Comparison of ENCODE assay signal across 20 cellular contexts in the genomic region with DNA sequence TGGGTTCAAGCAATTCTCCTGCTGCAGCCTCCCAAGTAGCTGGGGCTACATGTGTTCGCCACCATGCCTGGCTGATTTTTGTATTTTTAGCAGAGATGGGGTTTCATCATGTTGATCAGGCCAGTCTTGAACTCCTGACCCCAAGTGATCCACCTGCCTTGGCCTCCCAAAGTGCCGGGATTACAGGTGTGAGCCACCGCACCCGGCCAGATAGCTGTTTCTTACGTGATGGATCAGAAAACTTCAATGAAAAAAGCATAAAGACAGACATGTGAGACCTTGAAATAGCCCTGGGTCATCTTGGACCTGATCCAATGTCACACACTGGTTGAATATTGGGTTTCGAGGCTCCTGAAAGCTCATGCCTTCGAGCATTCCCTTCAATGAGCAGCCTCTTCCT.
DNase-seq lines count a peak whose midpoint lies in the region; ATAC-seq and TF ChIP-seq lines count a peak whose summit lies in the region.
"Had no signal": no experiment of that assay in that cellular context is flagged by ENCODE, and none has a peak within 500 bp of the region (broad histone marks: within the 10 kb centered on the region; RNA-seq: fewer than 3 reads in every experiment).

No MANE protein-coding gene starts in this region.

- no peak overlapping the region for H2BK15ac ChIP-seq in mesendoderm (replicated peaks; ENCODE audit: low read depth)

- no peak overlapping the region for H2BK5ac ChIP-seq in mesendoderm (ENCODE audit: low read length)

- no CpG with 5 or more reads among the region's 7 CpGs for WGBS in mesendoderm (ENCODE audit: extremely low coverage, insufficient coverage, low lambda C conversion rate)

- no peak overlapping the region for H4K5ac ChIP-seq in mesendoderm (ENCODE audit: low read length)

- H3K4me2 ChIP-seq in mesendoderm (ENCODE audit: low read length) (no peak overlapping the region), PC-9 (no peak overlapping the region)
- H3K4me2 ChIP-seq: KMS-11 had no signal

- no TSS peak for BruUV-seq in PC-9 (replicated peaks; lab: Mats Ljungman, UMichigan)

- peaks cover 50% of the 10 kb centered on the region; the same call in 1 of the 2 replicates for H3F3A ChIP-seq in PC-9 (ENCODE audit: insufficient read depth, low read depth)

- no peaks in the 10 kb centered on the region for H3K27me3 ChIP-seq in cardiac muscle cell
- H3K27me3 ChIP-seq in mesendoderm (ENCODE audit: insufficient read depth, low read length, poor library complexity), result no peaks in the 10 kb centered on the region
- no peaks in the 10 kb centered on the region for H3K27me3 ChIP-seq in PC-9 (ENCODE audit: insufficient read depth, low read depth)
- H3K27me3 ChIP-seq: SJSA1 had no signal

- no peaks in the 10 kb centered on the region; the same call in 1 of the 2 replicates for H3K9me2 ChIP-seq in PC-9 (ENCODE audit: insufficient read depth)

- no peak overlapping the region for H3K18ac ChIP-seq in mesendoderm (ENCODE audit: low read length)

- no peaks in the 10 kb centered on the region for H3K9me3 ChIP-seq in cardiac muscle cell (ENCODE audit: low read depth)
- H3K9me3 ChIP-seq in PC-9 (ENCODE audit: insufficient read depth, low read depth), result no peaks in the 10 kb centered on the region
- H3K9me3 ChIP-seq: Caco-2, SJSA1 had no signal

- no peaks in the 10 kb centered on the region for H3K36me3 ChIP-seq in cardiac muscle cell
- H3K36me3 ChIP-seq in mesendoderm (ENCODE audit: control insufficient read depth, insufficient read depth, low read length), result no peaks in the 10 kb centered on the region
- H3K36me3 ChIP-seq in PC-9 (ENCODE audit: low read depth), result no peaks in the 10 kb centered on the region
- H3K36me3 ChIP-seq: SJSA1 had no signal

- no peak overlapping the region for H2AFZ ChIP-seq in PC-9

- H3K4me3 ChIP-seq in cardiac muscle cell, result no peak overlapping the region
- no peak overlapping the region for H3K4me3 ChIP-seq in mesendoderm (ENCODE audit: low read length)
- no peak overlapping the region for H3K4me3 ChIP-seq in PC-9
- H3K4me3 ChIP-seq: SJSA1 had no signal

- peaks cover 88% of the 10 kb centered on the region for H3K4me1 Mint-ChIP-seq in brain

- no peaks in the 10 kb centered on the region for H4K20me1 ChIP-seq in PC-9 (ENCODE audit: insufficient read depth)

- DNase-seq in cardiac muscle cell (ENCODE audit: low read depth in 1 of 2, low spot score in 1 of 2), result no peak
- DNase-seq in Right ventricle myocardium inferior (ENCODE audit: missing footprints), result no peak
- no peak for DNase-seq in mesendoderm
- DNase-seq in ureter (ENCODE audit: low spot score), result peak; percentile 28
- DNase-seq in cerebellum (ENCODE audit: low spot score), result no peak
- DNase-seq in kidney tubule cell (ENCODE audit: low spot score), result no peak
- DNase-seq in PC-9, result no peak
- DNase-seq: 8988T; Caco-2; CD4-positive, CD25-positive, alpha-beta regulatory T cell; MV-4-11; NCI-H187 treated with DMSO at 0.1 percent for 48 hours; NCI-H345; NCI-H524 treated with DMSO at 0.1 percent for 48 hours; PC-3 had no signal

- H3K4ac ChIP-seq in mesendoderm (ENCODE audit: low read depth, low read length), result no peak overlapping the region

- H3K56ac ChIP-seq in mesendoderm (ENCODE audit: low read length), result peak overlapping the region; percentile 30

- H3K9me3 Mint-ChIP-seq in brain, result no peaks in the 10 kb centered on the region
- H3K9me3 Mint-ChIP-seq: CD4-positive, CD25-positive, alpha-beta regulatory T cell had no signal

- ATAC-seq in Right ventricle myocardium inferior, result no peak
- ATAC-seq: HepG2, PC-3 had no signal

- CTCF ChIA-PET in PC-9 (lab: Charles Lee), result interaction anchor here (0.7 kb wide), 1 partner anchor 390 kb away, joined by 3 read pairs; no protein-coding TSS in a partner anchor

- no peaks in the 10 kb centered on the region for H3K79me1 ChIP-seq in mesendoderm (ENCODE audit: low read length)

- H3K23ac ChIP-seq in mesendoderm (ENCODE audit: low read length), result no peak overlapping the region

- TF ChIP-seq CTCF in cardiac muscle cell (IDR thresholded peaks at IDR 0.05; ENCODE audit: low read depth, low read length), result no peak
- no peak for TF ChIP-seq CTCF in brain (conservative IDR thresholded peaks at IDR 0.05)
- TF ChIP-seq CTCF in PC-9 (conservative IDR thresholded peaks at IDR 0.05), result no peak

- H3K27ac Mint-ChIP-seq in brain, result peak overlapping the region in 4 of 5 experiments; percentile 72 to 99 (median 98)
- H3K27ac Mint-ChIP-seq: B cell; CD4-positive, CD25-positive, alpha-beta regulatory T cell had no signal

- H3K79me2 ChIP-seq in mesendoderm (ENCODE audit: control insufficient read depth, insufficient read depth, low read length) (no peaks in the 10 kb centered on the region), PC-9 (ENCODE audit: low read depth) (peaks cover 7% of the 10 kb centered on the region; the same call in 1 of the 2 replicates)

- POLR2A ChIA-PET in PC-9 (lab: Charles Lee; ENCODE audit: unreplicated experiment), result interaction anchor here (0.7 kb wide), 1 partner anchor 358 kb away, joined by 5 read pairs; no protein-coding TSS in a partner anchor

- no peaks in the 10 kb centered on the region for H3K27me3 Mint-ChIP-seq in brain

- no peaks in the 10 kb centered on the region for H3K36me3 Mint-ChIP-seq in brain
- H3K36me3 Mint-ChIP-seq: CD4-positive, CD25-positive, alpha-beta regulatory T cell had no signal

- no peak overlapping the region for H4K8ac ChIP-seq in mesendoderm (ENCODE audit: low read depth, low read length)

- H3K4me1 ChIP-seq in cardiac muscle cell (ENCODE audit: low read depth) (peaks cover 71% of the 10 kb centered on the region), mesendoderm (ENCODE audit: control insufficient read depth, low read depth, low read length) (peaks cover 23% of the 10 kb centered on the region), PC-9 (replicated peaks; ENCODE audit: insufficient read depth) (peaks cover 76% of the 10 kb centered on the region)

- intact Hi-C loops in Right ventricle myocardium inferior (cut with DNase I), result no loop called here
- intact Hi-C loops in PC-9 (cut with micrococcal nuclease; ENCODE audit: unreplicated experiment), result no loop called here

- H3K27ac ChIP-seq in cardiac muscle cell (peak overlapping the region; percentile 92), mesendoderm (ENCODE audit: low read depth, low read length) (no peak overlapping the region), PC-9 (no peak overlapping the region; the same call in 1 of the 2 replicates)
- H3K27ac ChIP-seq: KMS-11 had no signal

- no peak overlapping the region for H3K9ac ChIP-seq in mesendoderm (ENCODE audit: low read length)
- H3K9ac ChIP-seq: KMS-11 had no signal

- H2AK5ac ChIP-seq in mesendoderm (ENCODE audit: low read length), result no peak overlapping the region

- no peak overlapping the region for H3K4me3 Mint-ChIP-seq in brain
- H3K4me3 Mint-ChIP-seq: B cell; CD4-positive, CD25-positive, alpha-beta regulatory T cell had no signal

- no peak overlapping the region for H2BK120ac ChIP-seq in mesendoderm (ENCODE audit: low read depth, low read length)
